Comparison of ENCODE assay signal across 8 cellular contexts in genomic region chr12:9741726-9742125, GRCh38. TPM values are rescaled to one million over a fixed set of nuclear protein-coding genes. Genes with fewer than 3 reads are reported as not detected.
A peak's percentile ranks its signal among the peaks of the same experiment; 100 is the strongest.
DNase-seq lines count a peak whose midpoint lies in the region; ATAC-seq, FAIRE-seq and TF ChIP-seq lines count a peak whose summit lies in the region.

No MANE protein-coding gene starts in this region.

- FAIRE-seq in frontal cortex (lab: Jason Lieb, UNC): no peak

- no peaks in the 10 kb centered on the region for H3K23me2 ChIP-seq in H9 (ENCODE audit: insufficient read length, low read depth, low read length, poor library complexity, severe bottlenecking)

- H3K4me3 Mint-ChIP-seq in H9: no peak overlapping the region

- no peak overlapping the region for H3K18ac ChIP-seq in mesendoderm (ENCODE audit: low read length)
- no peak overlapping the region for H3K18ac ChIP-seq in H9 (ENCODE audit: insufficient read length, low read depth, low read length)

- H3K27me3 Mint-ChIP-seq in H9 (ENCODE audit: low read depth): no peaks in the 10 kb centered on the region

- POLR2A ChIA-PET in GM10248 (lab: Yijun Ruan, JAX): no interaction called here

- no peaks in the 10 kb centered on the region for H3K36me3 ChIP-seq in mesendoderm (ENCODE audit: control insufficient read depth, insufficient read depth, low read length)

- peaks cover 3 to 5% of the 10 kb centered on the region in 2 donors for H3K9me3 Mint-ChIP-seq in activated naive CD4-positive, alpha-beta T cell treated with anti-CD3 and anti-CD28 coated beads, Interleukin-2, amount 50 U/mL, for 72 hours
- H3K9me3 Mint-ChIP-seq in H9: no peaks in the 10 kb centered on the region; a peak in 1 of 5 replicates

- H2BK12ac ChIP-seq in H9 (ENCODE audit: insufficient read length, low read depth, low read length): no peak overlapping the region

- no peak overlapping the region for H3K56ac ChIP-seq in mesendoderm (ENCODE audit: low read length)
- H3K56ac ChIP-seq in H9 (ENCODE audit: insufficient read length, low read depth, low read length): no peak overlapping the region

- H3K79me1 ChIP-seq in mesendoderm (ENCODE audit: low read length): no peaks in the 10 kb centered on the region
- no peaks in the 10 kb centered on the region for H3K79me1 ChIP-seq in H9 (ENCODE audit: insufficient read depth, low read depth, low read length, poor library complexity, severe bottlenecking)

- H2AK5ac ChIP-seq in mesendoderm (ENCODE audit: low read length) (no peak overlapping the region), H9 (ENCODE audit: insufficient read length, low read length) (no peak overlapping the region)

- H3K4me1 Mint-ChIP-seq in H9: peaks cover 5 to 6% of the 10 kb centered on the region in 2 experiments

- H3K9ac ChIP-seq in mesendoderm (ENCODE audit: low read length) (no peak overlapping the region), H9 (ENCODE audit: extremely low read depth, insufficient read length, low read length) (no peak overlapping the region)

- H3K27ac ChIP-seq in mesendoderm (ENCODE audit: low read depth, low read length) (no peak overlapping the region), H9 (ENCODE audit: insufficient read length, low read depth, low read length) (no peak overlapping the region)

- TF ChIP-seq CTCF in GM10248 (IDR thresholded peaks at IDR 0.05; ENCODE audit: control extremely low read depth, extremely low read depth, low read depth, missing control alignments) (no peak), H9 (conservative IDR thresholded peaks at IDR 0.05) (no peak)

- H4K91ac ChIP-seq in H9 (ENCODE audit: insufficient read length, low read depth, low read length): no peak overlapping the region

- no peak overlapping the region for H3K4ac ChIP-seq in mesendoderm (ENCODE audit: low read depth, low read length)
- H3K4ac ChIP-seq in H9 (ENCODE audit: low read depth, low read length): no peak overlapping the region

- CTCF ChIA-PET in GM10248 (lab: Yijun Ruan, JAX): interaction anchor here (1.1 to 16.7 kb wide), 9 partner anchors 10 to 131 kb away, joined by 4 to 287 read pairs (median 12); partner anchors contain the start of gene CD69

- H3K4me1 ChIP-seq in mesendoderm (ENCODE audit: control insufficient read depth, low read depth, low read length) (no peaks in the 10 kb centered on the region), H9 (ENCODE audit: insufficient read depth, low read length) (no peaks in the 10 kb centered on the region)

- H4K20me1 ChIP-seq in H9 (ENCODE audit: control insufficient read depth, insufficient read depth, insufficient read length): no peaks in the 10 kb centered on the region

- H4K8ac ChIP-seq in mesendoderm (ENCODE audit: low read depth, low read length) (no peak overlapping the region), H9 (replicated peaks; ENCODE audit: insufficient read length, low read depth, low read length) (no peak overlapping the region)

- H2BK20ac ChIP-seq in H9 (ENCODE audit: low read depth, low read length, poor library complexity, severe bottlenecking): no peak overlapping the region

- H3K9me3 ChIP-seq in H9 (ENCODE audit: control insufficient read depth, low read depth, low read length): no peaks in the 10 kb centered on the region

- no peak overlapping the region for H2AFZ ChIP-seq in H9 (ENCODE audit: low read length)

- no peak overlapping the region for H2BK5ac ChIP-seq in mesendoderm (ENCODE audit: low read length)
- H2BK5ac ChIP-seq in H9 (ENCODE audit: insufficient read length, low read length): no peak overlapping the region

- H3K4me3 ChIP-seq in mesendoderm (ENCODE audit: low read length): no peak overlapping the region

- no peaks in the 10 kb centered on the region for H3K27me3 ChIP-seq in mesendoderm (ENCODE audit: insufficient read depth, low read length, poor library complexity)
- H3K27me3 ChIP-seq in H9 (ENCODE audit: insufficient read depth, low read length): no peaks in the 10 kb centered on the region

- H3K36me3 Mint-ChIP-seq in activated naive CD4-positive, alpha-beta T cell treated with anti-CD3 and anti-CD28 coated beads, Interleukin-2, amount 50 U/mL, for 72 hours: peaks cover 0 to 19% of the 10 kb centered on the region in 2 donors
- no peaks in the 10 kb centered on the region; a peak in 1 of 7 replicates for H3K36me3 Mint-ChIP-seq in H9 (ENCODE audit: insufficient read depth in 1 of 3, low read depth in 3 of 3)

- H3K4me2 ChIP-seq in mesendoderm (ENCODE audit: low read length) (no peak overlapping the region), H9 (ENCODE audit: insufficient read depth, insufficient read length, low read length) (no peak overlapping the region)

- H2BK15ac ChIP-seq in mesendoderm (replicated peaks; ENCODE audit: low read depth): no peak overlapping the region
- no peak overlapping the region for H2BK15ac ChIP-seq in H9 (ENCODE audit: low read depth, low read length)

- no peaks in the 10 kb centered on the region for H3K79me2 ChIP-seq in mesendoderm (ENCODE audit: control insufficient read depth, insufficient read depth, low read length)
- no peaks in the 10 kb centered on the region for H3K79me2 ChIP-seq in H9 (ENCODE audit: insufficient read depth, low read length)

- peak; percentile 54 for DNase-seq in GM10248 (ENCODE audit: extremely low spot score)
- DNase-seq in NOMO-1 treated with DMSO at 0.1 percent for 48 hours (lab: John Stamatoyannopoulos, UW; ENCODE audit: unreplicated experiment): peak; percentile 87
- peak; percentile 58 to 67 for DNase-seq in activated naive CD4-positive, alpha-beta T cell treated with anti-CD3 and anti-CD28 coated beads, Interleukin-2, amount 50 U/mL, for 72 hours (ENCODE audit: low spot score in 2 of 2)
- no peak for DNase-seq in mesendoderm
- no peak for DNase-seq in DMS153 treated with DMSO at 0.1 percent for 48 hours (lab: John Stamatoyannopoulos, UW; ENCODE audit: unreplicated experiment)
- DNase-seq in frontal cortex (ENCODE audit: low spot score in 2 of 2): no peak
- DNase-seq in H9: no peak

- no peak overlapping the region for H3K14ac ChIP-seq in H9 (ENCODE audit: insufficient read depth, low read length)

- H2BK120ac ChIP-seq in mesendoderm (ENCODE audit: low read depth, low read length): no peak overlapping the region
- H2BK120ac ChIP-seq in H9 (ENCODE audit: low read depth, low read length, poor library complexity, severe bottlenecking): no peak overlapping the region

- no CpG with 5 or more reads among the region's 4 CpGs for WGBS in mesendoderm (ENCODE audit: extremely low coverage, insufficient coverage, low lambda C conversion rate)
- WGBS in H9 (ENCODE audit: extremely low coverage, insufficient read length, low lambda C conversion rate): no CpG with 5 or more reads among the region's 4 CpGs

- peak overlapping the region; percentile 83 to 95 for H3K27ac Mint-ChIP-seq in activated naive CD4-positive, alpha-beta T cell treated with anti-CD3 and anti-CD28 coated beads, Interleukin-2, amount 50 U/mL, for 72 hours
- H3K27ac Mint-ChIP-seq in H9: no peak overlapping the region

- H3T11ph ChIP-seq in H9 (ENCODE audit: low read length): no peak overlapping the region

- H4K5ac ChIP-seq in mesendoderm (ENCODE audit: low read length): no peak overlapping the region
- H4K5ac ChIP-seq in H9 (ENCODE audit: insufficient read length, low read depth, low read length): no peak overlapping the region

- ATAC-seq in GM21786 (IDR thresholded peaks at IDR 0.05; ENCODE audit: unreplicated experiment): peak; percentile 78
- peak; percentile 94 for ATAC-seq in activated naive CD4-positive, alpha-beta T cell treated with anti-CD3 and anti-CD28 coated beads, Interleukin-2, amount 50 U/mL, for 72 hours

- H3K23ac ChIP-seq in mesendoderm (ENCODE audit: low read length) (no peak overlapping the region), H9 (ENCODE audit: insufficient read length, low read depth, low read length) (no peak overlapping the region)

RNA-seq across cellular contexts. Expression of gene CLECL1, which starts 8.8 kb away (rescaled TPM):
- total RNA-seq in activated naive CD4-positive, alpha-beta T cell treated with anti-CD3 and anti-CD28 coated beads, Interleukin-2, amount 50 U/mL, for 72 hours: 1 to 10 TPM; 3.0 to 7.6 TPM
- not detected for polyA plus RNA-seq in mesendoderm (2013, experiment 1 of 2)
- polyA plus RNA-seq in mesendoderm (2013, experiment 2 of 2): not detected
- total RNA-seq in frontal cortex (not detected), H9 (2021) (not detected in 2 replicates)

RNA-seq across cellular contexts. Expression of gene CD69, which starts 19.0 kb away (rescaled TPM):
- 10 to 100 TPM; 72.7 to 91.1 TPM for total RNA-seq in activated naive CD4-positive, alpha-beta T cell treated with anti-CD3 and anti-CD28 coated beads, Interleukin-2, amount 50 U/mL, for 72 hours
- polyA plus RNA-seq in mesendoderm (2013, experiment 1 of 2): 0.03 TPM
- 0.03 TPM for polyA plus RNA-seq in mesendoderm (2013, experiment 2 of 2)
- not detected for total RNA-seq in frontal cortex
- not detected in 2 replicates for total RNA-seq in H9 (2021)

Comparison
In these comparisons a context has a peak if more than half of its experiments do, and no peak if none do; other contexts are left out.
1. DNase-seq: peak in GM10248 (single experiment), NOMO-1 treated with DMSO at 0.1 percent for 48 hours (single experiment) and activated naive CD4-positive, alpha-beta T cell treated with anti-CD3 and anti-CD28 coated beads, Interleukin-2, amount 50 U/mL, for 72 hours (2 of 2); none in mesendoderm (single experiment), DMS153 treated with DMSO at 0.1 percent for 48 hours (single experiment), frontal cortex (0 of 2) and H9 (single experiment).
2. H3K27ac Mint-ChIP-seq: peak in activated naive CD4-positive, alpha-beta T cell treated with anti-CD3 and anti-CD28 coated beads, Interleukin-2, amount 50 U/mL, for 72 hours (2 of 2); none in H9 (0 of 3).
3. RNA of gene CD69, which starts 19.0 kb away (total RNA-seq): 72.7 to 91.1 TPM in activated naive CD4-positive, alpha-beta T cell treated with anti-CD3 and anti-CD28 coated beads, Interleukin-2, amount 50 U/mL, for 72 hours; not detected in H9 and not detected in frontal cortex (single experiment); every median in the first group is over 10 times any median in the second.